ENCODE assay signal across 9 cellular contexts in the genomic region with DNA sequence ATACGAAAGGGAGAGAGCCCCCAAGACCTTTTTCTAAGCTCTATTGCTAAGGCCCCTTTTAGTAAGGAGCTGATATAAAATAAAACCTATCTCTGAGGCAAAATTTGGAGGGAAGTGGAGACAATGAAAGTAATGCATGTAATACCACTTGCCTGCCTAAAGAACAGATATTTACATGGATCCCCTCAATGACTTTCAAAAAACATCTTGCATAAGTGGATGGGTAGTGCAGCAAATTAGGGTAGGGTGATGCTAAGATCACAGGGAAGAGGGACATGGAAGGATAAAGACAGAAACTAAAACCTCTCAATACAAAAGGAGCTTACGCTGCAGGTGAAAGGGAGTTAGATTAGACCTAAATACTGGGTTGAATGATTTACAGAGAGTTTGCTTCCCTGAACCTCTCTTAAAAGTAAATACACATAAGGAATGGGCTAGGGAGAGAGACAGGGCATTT. TPM values are rescaled to one million over a fixed set of nuclear protein-coding genes. Genes with fewer than 3 reads are reported as not detected.
DNase-seq lines count a peak whose midpoint lies in the region; ATAC-seq, FAIRE-seq and TF ChIP-seq lines count a peak whose summit lies in the region.
"Had no signal": no experiment of that assay in that cellular context is flagged by ENCODE, and none has a peak within 500 bp of the region (broad histone marks: within the 10 kb centered on the region; RNA-seq: fewer than 3 reads in every experiment).

No MANE protein-coding gene starts in this region.

- dilution Hi-C loops in keratinocyte (cut with MboI; ENCODE audit: extremely low pct_ligation_motif_present, low sequenced_read_pairs) = no loop called here

- no peaks in the 10 kb centered on the region for H3K9me3 ChIP-seq in keratinocyte (ENCODE audit: control insufficient read depth, low read depth, low read length)

- H3K36me3 Mint-ChIP-seq in activated CD4-positive, alpha-beta T cell treated with anti-CD3 and anti-CD28 coated beads for 36 hours (ENCODE audit: low read depth) = peaks cover 70% of the 10 kb centered on the region
- H3K36me3 Mint-ChIP-seq in activated T-helper 2 cell treated with anti-CD3 and anti-CD28 coated beads, Interferon-gamma antibody, Interleukin-2, Interleukin-4, amounts not matched to agents 10 μg/mL and 5 μg/mL and 100 μg/mL, durations not matched to agents 14 hours and 24 hours and 36 hours (ENCODE audit: low read depth) = peaks cover 90% of the 10 kb centered on the region

- no peak overlapping the region for H2AFZ ChIP-seq in keratinocyte (ENCODE audit: control insufficient read depth, low read length)

- H3K27ac ChIP-seq in keratinocyte (ENCODE audit: control insufficient read depth, insufficient read depth, low read length) (peak overlapping the region; percentile 86), temporal lobe (ENCODE audit: low read depth, low read length) (peak overlapping the region; percentile 15)

- POLR2A ChIA-PET in activated CD4-positive, alpha-beta T cell treated with anti-CD3 and anti-CD28 coated beads for 36 hours (lab: Charles Lee) = no interaction called here

- H4K20me1 ChIP-seq in keratinocyte (ENCODE audit: control insufficient read depth, extremely low read depth, insufficient read depth, low read length) = peaks cover 3% of the 10 kb centered on the region

- peaks cover 46 to 53% of the 10 kb centered on the region in 2 experiments for H3K36me3 ChIP-seq in keratinocyte (ENCODE audit: control insufficient read depth in 2 of 2, extremely low read depth in 1 of 2, insufficient read depth in 2 of 2, low read length in 2 of 2)

- FAIRE-seq in keratinocyte (lab: Jason Lieb, UNC) = no peak

- H3K27me3 ChIP-seq in keratinocyte (ENCODE audit: control insufficient read depth, extremely low read depth, insufficient read depth, low read length) = no peaks in the 10 kb centered on the region

- TF ChIP-seq CTCF in keratinocyte (optimal IDR thresholded peaks at IDR 0.05 in 1 of 3, IDR thresholded peaks at IDR 0.05 in 1 of 3, conservative IDR thresholded peaks at IDR 0.05 in 1 of 3; ENCODE audit: extremely low read depth in 1 of 3, insufficient read depth in 2 of 3, low read length in 3 of 3) = no peak

- no peaks in the 10 kb centered on the region for H3K27me3 Mint-ChIP-seq in activated CD4-positive, alpha-beta T cell treated with anti-CD3 and anti-CD28 coated beads for 36 hours
- H3K27me3 Mint-ChIP-seq in activated T-helper 2 cell treated with anti-CD3 and anti-CD28 coated beads, Interferon-gamma antibody, Interleukin-2, Interleukin-4, amounts not matched to agents 10 μg/mL and 5 μg/mL and 100 μg/mL, durations not matched to agents 14 hours and 24 hours and 36 hours (ENCODE audit: low read depth) = no peaks in the 10 kb centered on the region

- intact Hi-C loops in activated CD4-positive, alpha-beta T cell treated with anti-CD3 and anti-CD28 coated beads for 36 hours (cut with DNase I, micrococcal nuclease) = no loop called here
- intact Hi-C loops in activated T-helper 2 cell treated with anti-CD3 and anti-CD28 coated beads, Interferon-gamma antibody, Interleukin-2, Interleukin-4, amounts not matched to agents 10 μg/mL and 5 μg/mL and 100 μg/mL, durations not matched to agents 14 hours and 24 hours and 36 hours (cut with micrococcal nuclease) = no loop called here

- no peak for DNase-seq in activated CD4-positive, alpha-beta T cell treated with anti-CD3 and anti-CD28 coated beads for 36 hours
- no peak for DNase-seq in activated CD4-positive, alpha-beta T cell treated with anti-CD3 and anti-CD28 coated beads, Interleukin-2, amount 50 U/mL, for 1 hour
- DNase-seq in activated T-helper 2 cell treated with anti-CD3 and anti-CD28 coated beads, Interferon-gamma antibody, Interleukin-2, Interleukin-4, amounts not matched to agents 10 μg/mL and 5 μg/mL and 100 μg/mL, durations not matched to agents 14 hours and 24 hours and 36 hours (ENCODE audit: low spot score) = no peak
- no peak for DNase-seq in keratinocyte (ENCODE audit: low read depth, low spot score)
- DNase-seq in RPMI8226 = no peak
- DNase-seq in kidney glomerular epithelial cell (lab: John Stamatoyannopoulos, UW) = no peak
- no peak for DNase-seq in AG08396 (ENCODE audit: low spot score)
- DNase-seq: cortex of kidney had no signal

- H3K4me2 ChIP-seq in keratinocyte (ENCODE audit: control insufficient read depth, extremely low read depth, insufficient read depth, low read depth, low read length) = peak overlapping the region; percentile 88

- H3K27ac Mint-ChIP-seq in activated CD4-positive, alpha-beta T cell treated with anti-CD3 and anti-CD28 coated beads for 36 hours = peak overlapping the region; percentile 93
- peak overlapping the region; percentile 89 for H3K27ac Mint-ChIP-seq in activated T-helper 2 cell treated with anti-CD3 and anti-CD28 coated beads, Interferon-gamma antibody, Interleukin-2, Interleukin-4, amounts not matched to agents 10 μg/mL and 5 μg/mL and 100 μg/mL, durations not matched to agents 14 hours and 24 hours and 36 hours

- peaks cover 29% of the 10 kb centered on the region for H3K4me1 Mint-ChIP-seq in activated CD4-positive, alpha-beta T cell treated with anti-CD3 and anti-CD28 coated beads for 36 hours
- H3K4me1 Mint-ChIP-seq in activated T-helper 2 cell treated with anti-CD3 and anti-CD28 coated beads, Interferon-gamma antibody, Interleukin-2, Interleukin-4, amounts not matched to agents 10 μg/mL and 5 μg/mL and 100 μg/mL, durations not matched to agents 14 hours and 24 hours and 36 hours (ENCODE audit: low read depth) = peaks cover 18% of the 10 kb centered on the region

- peaks cover 16% of the 10 kb centered on the region for H3K4me1 ChIP-seq in keratinocyte (ENCODE audit: control insufficient read depth, extremely low read depth, insufficient read depth, low read length)

- H3K4me3 Mint-ChIP-seq in activated CD4-positive, alpha-beta T cell treated with anti-CD3 and anti-CD28 coated beads for 36 hours = peak overlapping the region; percentile 89
- H3K4me3 Mint-ChIP-seq in activated T-helper 2 cell treated with anti-CD3 and anti-CD28 coated beads, Interferon-gamma antibody, Interleukin-2, Interleukin-4, amounts not matched to agents 10 μg/mL and 5 μg/mL and 100 μg/mL, durations not matched to agents 14 hours and 24 hours and 36 hours (ENCODE audit: low read depth) = peak overlapping the region; percentile 86

- CTCF ChIA-PET in activated CD4-positive, alpha-beta T cell treated with anti-CD3 and anti-CD28 coated beads for 36 hours (lab: Charles Lee) = interaction anchor here (0.6 to 2.1 kb wide), 8 partner anchors 8 to 76 kb away, joined by 3 to 18 read pairs (median 4); a partner anchor contains a TSS

- no peaks in the 10 kb centered on the region for H3K9me1 ChIP-seq in keratinocyte (ENCODE audit: control insufficient read depth, extremely low read depth, insufficient read depth, low read length)

- peak overlapping the region; percentile 91 for H3K9ac ChIP-seq in keratinocyte (ENCODE audit: control insufficient read depth, extremely low read depth, insufficient read depth, low read length)

- no peaks in the 10 kb centered on the region for H3K9me3 Mint-ChIP-seq in activated CD4-positive, alpha-beta T cell treated with anti-CD3 and anti-CD28 coated beads for 36 hours (ENCODE audit: low read depth)
- H3K9me3 Mint-ChIP-seq in activated T-helper 2 cell treated with anti-CD3 and anti-CD28 coated beads, Interferon-gamma antibody, Interleukin-2, Interleukin-4, amounts not matched to agents 10 μg/mL and 5 μg/mL and 100 μg/mL, durations not matched to agents 14 hours and 24 hours and 36 hours = no peaks in the 10 kb centered on the region

- ATAC-seq in activated CD4-positive, alpha-beta T cell treated with anti-CD3 and anti-CD28 coated beads for 36 hours = no peak

- peaks cover 33% of the 10 kb centered on the region for H3K79me2 ChIP-seq in keratinocyte (ENCODE audit: control insufficient read depth, insufficient read depth, low read length)

- H3K4me3 ChIP-seq in keratinocyte (ENCODE audit: control insufficient read depth in 2 of 3, extremely low read depth in 1 of 3, insufficient read depth in 2 of 3, low read depth in 1 of 3, low read length in 3 of 3) = peak overlapping the region; percentile 75 to 94 (median 94)

RNA-seq across cellular contexts. Expression of a gene that starts 1.1 kb away (rescaled TPM):
- total RNA-seq in activated CD4-positive, alpha-beta T cell treated with anti-CD3 and anti-CD28 coated beads for 36 hours = 10 to 100 TPM in 1 of 2 experiments, 1 to 10 TPM in 1; 7.7 to 10.5 TPM
- total RNA-seq in activated T-helper 2 cell treated with anti-CD3 and anti-CD28 coated beads, Interferon-gamma antibody, Interleukin-2, Interleukin-4, amounts not matched to agents 10 μg/mL and 5 μg/mL and 100 μg/mL, durations not matched to agents 14 hours and 24 hours and 36 hours = 11.7 and 12.8 TPM in 2 replicates
- polyA plus RNA-seq in keratinocyte = 8.8 to 14.3 TPM (median 8.9 TPM) in 3 replicates
- 4.3 TPM for polyA plus RNA-seq in keratinocyte (2011; ENCODE audit: low read depth)
- polyA plus RNA-seq in keratinocyte (2011; cell fraction: cytosol; rRNA removed) = 3.5 and 8.7 TPM in 2 replicates
- polyA plus RNA-seq in keratinocyte (2011; cell fraction: nucleus; rRNA removed) = 24.3 and 30.8 TPM in 2 replicates
- 8.9 and 9.5 TPM in 2 replicates for polyA plus RNA-seq in keratinocyte (2012; ENCODE audit: low replicate concordance)
- polyA minus RNA-seq in keratinocyte = 3.8 to 11.4 TPM (median 4.2 TPM) in 3 replicates
- polyA minus RNA-seq in keratinocyte (2011; cell fraction: cytosol; rRNA and poly(A)+ RNA removed) = 12.9 TPM
- 5.7 and 6.2 TPM in 2 replicates for polyA minus RNA-seq in keratinocyte (2011; cell fraction: nucleus; rRNA and poly(A)+ RNA removed)
- total RNA-seq in temporal lobe = 9.1 TPM

RNA-seq across cellular contexts. Expression of a gene that starts 9.0 kb away (rescaled TPM):
- 10 to 100 TPM; 63.9 to 82.1 TPM for total RNA-seq in activated CD4-positive, alpha-beta T cell treated with anti-CD3 and anti-CD28 coated beads for 36 hours
- total RNA-seq in activated T-helper 2 cell treated with anti-CD3 and anti-CD28 coated beads, Interferon-gamma antibody, Interleukin-2, Interleukin-4, amounts not matched to agents 10 μg/mL and 5 μg/mL and 100 μg/mL, durations not matched to agents 14 hours and 24 hours and 36 hours = 117 and 120 TPM in 2 replicates
- 79.4 to 101 TPM (median 83.3 TPM) in 3 replicates for polyA plus RNA-seq in keratinocyte
- 20.1 TPM for polyA plus RNA-seq in keratinocyte (2011; ENCODE audit: low read depth)
- 69.2 and 86.4 TPM in 2 replicates for polyA plus RNA-seq in keratinocyte (2011; cell fraction: cytosol; rRNA removed)
- polyA plus RNA-seq in keratinocyte (2011; cell fraction: nucleus; rRNA removed) = 79.1 and 81.2 TPM in 2 replicates
- 43.6 and 90.3 TPM in 2 replicates for polyA plus RNA-seq in keratinocyte (2012; ENCODE audit: low replicate concordance)
- polyA minus RNA-seq in keratinocyte = 79.1 to 86.3 TPM (median 84.0 TPM) in 3 replicates
- polyA minus RNA-seq in keratinocyte (2011; cell fraction: cytosol; rRNA and poly(A)+ RNA removed) = 106 TPM
- 30.5 and 33.0 TPM in 2 replicates for polyA minus RNA-seq in keratinocyte (2011; cell fraction: nucleus; rRNA and poly(A)+ RNA removed)
- 38.8 TPM for total RNA-seq in temporal lobe

RNA-seq across cellular contexts. Expression of a gene that starts 9.3 kb away (rescaled TPM):
- total RNA-seq in activated CD4-positive, alpha-beta T cell treated with anti-CD3 and anti-CD28 coated beads for 36 hours = 10 to 100 TPM; 31.0 to 39.2 TPM
- total RNA-seq in activated T-helper 2 cell treated with anti-CD3 and anti-CD28 coated beads, Interferon-gamma antibody, Interleukin-2, Interleukin-4, amounts not matched to agents 10 μg/mL and 5 μg/mL and 100 μg/mL, durations not matched to agents 14 hours and 24 hours and 36 hours = 43.4 and 44.8 TPM in 2 replicates
- polyA plus RNA-seq in keratinocyte = 43.1 to 54.9 TPM (median 54.2 TPM) in 3 replicates
- polyA plus RNA-seq in keratinocyte (2011; ENCODE audit: low read depth) = 50.5 TPM
- 33.9 and 39.0 TPM in 2 replicates for polyA plus RNA-seq in keratinocyte (2011; cell fraction: cytosol; rRNA removed)
- polyA plus RNA-seq in keratinocyte (2011; cell fraction: nucleus; rRNA removed) = 77.4 and 78.1 TPM in 2 replicates
- 55.8 and 68.5 TPM in 2 replicates for polyA plus RNA-seq in keratinocyte (2012; ENCODE audit: low replicate concordance)
- polyA minus RNA-seq in keratinocyte = 60.8 to 91.8 TPM (median 70.4 TPM) in 3 replicates
- polyA minus RNA-seq in keratinocyte (2011; cell fraction: cytosol; rRNA and poly(A)+ RNA removed) = 23.2 TPM
- polyA minus RNA-seq in keratinocyte (2011; cell fraction: nucleus; rRNA and poly(A)+ RNA removed) = 13.0 and 20.6 TPM in 2 replicates
- total RNA-seq in temporal lobe = 12.3 TPM

RNA-seq across cellular contexts. Expression of a gene that starts 22.8 kb away (rescaled TPM):
- total RNA-seq in activated CD4-positive, alpha-beta T cell treated with anti-CD3 and anti-CD28 coated beads for 36 hours = 10 to 100 TPM; 60.3 to 70.2 TPM
- total RNA-seq in activated T-helper 2 cell treated with anti-CD3 and anti-CD28 coated beads, Interferon-gamma antibody, Interleukin-2, Interleukin-4, amounts not matched to agents 10 μg/mL and 5 μg/mL and 100 μg/mL, durations not matched to agents 14 hours and 24 hours and 36 hours = 65.8 and 66.9 TPM in 2 replicates
- 44.7 to 53.4 TPM (median 51.3 TPM) in 3 replicates for polyA plus RNA-seq in keratinocyte
- 25.0 TPM for polyA plus RNA-seq in keratinocyte (2011; ENCODE audit: low read depth)
- polyA plus RNA-seq in keratinocyte (2011; cell fraction: cytosol; rRNA removed) = 34.4 and 43.6 TPM in 2 replicates
- 93.6 and 94.0 TPM in 2 replicates for polyA plus RNA-seq in keratinocyte (2011; cell fraction: nucleus; rRNA removed)
- polyA plus RNA-seq in keratinocyte (2012; ENCODE audit: low replicate concordance) = 40.5 and 46.6 TPM in 2 replicates
- 50.2 to 69.2 TPM (median 57.6 TPM) in 3 replicates for polyA minus RNA-seq in keratinocyte
- 46.2 TPM for polyA minus RNA-seq in keratinocyte (2011; cell fraction: cytosol; rRNA and poly(A)+ RNA removed)
- 38.5 and 50.4 TPM in 2 replicates for polyA minus RNA-seq in keratinocyte (2011; cell fraction: nucleus; rRNA and poly(A)+ RNA removed)
- 40.8 TPM for total RNA-seq in temporal lobe

RNA-seq across cellular contexts. Expression of a gene that starts 30.0 kb away (rescaled TPM):
- 100 to 1,000 TPM; 115 to 121 TPM for total RNA-seq in activated CD4-positive, alpha-beta T cell treated with anti-CD3 and anti-CD28 coated beads for 36 hours
- total RNA-seq in activated T-helper 2 cell treated with anti-CD3 and anti-CD28 coated beads, Interferon-gamma antibody, Interleukin-2, Interleukin-4, amounts not matched to agents 10 μg/mL and 5 μg/mL and 100 μg/mL, durations not matched to agents 14 hours and 24 hours and 36 hours = 159 and 163 TPM in 2 replicates
- 31.8 to 86.8 TPM (median 55.5 TPM) in 3 replicates for polyA plus RNA-seq in keratinocyte
- polyA plus RNA-seq in keratinocyte (2011; ENCODE audit: low read depth) = 54.9 TPM
- polyA plus RNA-seq in keratinocyte (2011; cell fraction: cytosol; rRNA removed) = 44.3 and 56.2 TPM in 2 replicates
- 50.1 and 50.4 TPM in 2 replicates for polyA plus RNA-seq in keratinocyte (2011; cell fraction: nucleus; rRNA removed)
- polyA plus RNA-seq in keratinocyte (2012; ENCODE audit: low replicate concordance) = 56.2 and 101 TPM in 2 replicates
- polyA minus RNA-seq in keratinocyte = 36.7 to 58.7 TPM (median 46.5 TPM) in 3 replicates
- polyA minus RNA-seq in keratinocyte (2011; cell fraction: cytosol; rRNA and poly(A)+ RNA removed) = 52.4 TPM
- polyA minus RNA-seq in keratinocyte (2011; cell fraction: nucleus; rRNA and poly(A)+ RNA removed) = 16.7 and 24.4 TPM in 2 replicates
- total RNA-seq in temporal lobe = 47.7 TPM
